11 cellular contexts compared by ENCODE assay signal in genomic region chr3:69282191-69282590, GRCh38.
DNase-seq lines count a peak whose midpoint lies in the region; ATAC-seq, FAIRE-seq and TF ChIP-seq lines count a peak whose summit lies in the region.
"Had no signal": no experiment of that assay in that cellular context is flagged by ENCODE, and none has a peak within 500 bp of the region (broad histone marks: within the 10 kb centered on the region; RNA-seq: fewer than 3 reads in every experiment).

No MANE protein-coding gene starts in this region.

- no peak overlapping the region for H3K4me3 Mint-ChIP-seq in CD8-positive, alpha-beta T cell
- peak overlapping the region; percentile 7 for H3K4me3 Mint-ChIP-seq in activated naive CD8-positive, alpha-beta T cell treated with anti-CD3 and anti-CD28 coated beads, Interleukin-2, amount 50 U/mL, for 24 hours

- no peak overlapping the region for H3K9ac ChIP-seq in kidney (ENCODE audit: low read length in 2 of 2)

- no peak for TF ChIP-seq CTCF in CD8-positive, alpha-beta T cell (IDR thresholded peaks at IDR 0.05)
- no peak for TF ChIP-seq CTCF in kidney (IDR thresholded peaks at IDR 0.05; ENCODE audit: borderline replicate concordance, extremely low read depth, insufficient read depth)

- intact Hi-C loops in CD8-positive, alpha-beta T cell (cut with DNase I, micrococcal nuclease), result no loop called here
- intact Hi-C loops in kidney (cut with DNase I), result no loop called here

- FAIRE-seq in kidney (lab: Jason Lieb, UNC), result no peak

- H3K4me3 ChIP-seq in CD8-positive, alpha-beta T cell (ENCODE audit: low read depth, low read length), result no peak overlapping the region
- no peak overlapping the region for H3K4me3 ChIP-seq in kidney (ENCODE audit: low read length in 2 of 2)

- H3K9me3 ChIP-seq in CD8-positive, alpha-beta T cell (ENCODE audit: low read length), result no peaks in the 10 kb centered on the region
- H3K9me3 ChIP-seq in kidney (ENCODE audit: control insufficient read depth in 1 of 2, low read length in 2 of 2), result no peaks in the 10 kb centered on the region

- H3K4me1 ChIP-seq in CD8-positive, alpha-beta T cell (ENCODE audit: insufficient read depth, low read length), result no peaks in the 10 kb centered on the region
- no peaks in the 10 kb centered on the region for H3K4me1 ChIP-seq in kidney (ENCODE audit: control insufficient read depth in 1 of 2, insufficient read depth in 1 of 2, low read depth in 1 of 2, low read length in 2 of 2)

- DNase-seq in CD8-positive, alpha-beta T cell, result peak in 6 of 7 experiments; percentile 17 to 58 (median 36)
- DNase-seq in T-helper 2 cell (peak in 3 of 5 experiments; percentile 49 to 87 (median 55)), midbrain (lab: John Stamatoyannopoulos, UW) (no peak), kidney (no peak)
- peak; percentile 64 for DNase-seq in activated naive CD8-positive, alpha-beta T cell treated with anti-CD3 and anti-CD28 coated beads, Interleukin-2, amount 50 U/mL, for 24 hours
- peak; percentile 62 to 76 (median 67) for DNase-seq in stimulated activated CD4-positive, alpha-beta T cell treated with anti-CD3 and anti-CD28 coated beads, Interleukin-12 subunit alpha, Interleukin-12 subunit beta, amount 100 ng/mL, for 48 hours (ENCODE audit: low read depth in 2 of 3, low spot score in 1 of 3)
- DNase-seq: cortex of kidney, NCI-H1930 had no signal

- H3K27ac ChIP-seq in CD8-positive, alpha-beta T cell (ENCODE audit: low read depth, low read length), result no peak overlapping the region
- H3K27ac ChIP-seq in kidney (ENCODE audit: low read depth in 2 of 2, low read length in 2 of 2), result no peak overlapping the region
- H3K27ac ChIP-seq: C4-2B had no signal

- H3K36me3 ChIP-seq in CD8-positive, alpha-beta T cell (ENCODE audit: insufficient read depth, low read length), result no peaks in the 10 kb centered on the region
- peaks cover 2 to 11% of the 10 kb centered on the region in 2 donors for H3K36me3 ChIP-seq in kidney (ENCODE audit: control insufficient read depth in 1 of 2, insufficient read depth in 2 of 2, low read length in 2 of 2)

- POLR2A ChIA-PET in CD8-positive, alpha-beta T cell (lab: Charles Lee), result no interaction called here

- H3K27me3 ChIP-seq in CD8-positive, alpha-beta T cell (ENCODE audit: insufficient read depth, low read length), result no peaks in the 10 kb centered on the region

- peak overlapping the region; percentile 7 for H3K27ac Mint-ChIP-seq in CD8-positive, alpha-beta T cell
- peak overlapping the region; percentile 61 for H3K27ac Mint-ChIP-seq in activated naive CD8-positive, alpha-beta T cell treated with anti-CD3 and anti-CD28 coated beads, Interleukin-2, amount 50 U/mL, for 24 hours

- ATAC-seq in CD8-positive, alpha-beta T cell, result peak; percentile 88
- ATAC-seq in activated naive CD8-positive, alpha-beta T cell treated with anti-CD3 and anti-CD28 coated beads, Interleukin-2, amount 50 U/mL, for 24 hours, result peak; percentile 100
- ATAC-seq in GM19324 (IDR thresholded peaks at IDR 0.05; ENCODE audit: low FRiP score, unreplicated experiment) (no peak), esophagus mucosa (no peak)

- no peaks in the 10 kb centered on the region for H3K27me3 Mint-ChIP-seq in CD8-positive, alpha-beta T cell (ENCODE audit: low read depth)
- no peaks in the 10 kb centered on the region for H3K27me3 Mint-ChIP-seq in activated naive CD8-positive, alpha-beta T cell treated with anti-CD3 and anti-CD28 coated beads, Interleukin-2, amount 50 U/mL, for 24 hours

- peaks cover 7% of the 10 kb centered on the region for H3K4me1 Mint-ChIP-seq in CD8-positive, alpha-beta T cell (ENCODE audit: low read depth)
- H3K4me1 Mint-ChIP-seq in activated naive CD8-positive, alpha-beta T cell treated with anti-CD3 and anti-CD28 coated beads, Interleukin-2, amount 50 U/mL, for 24 hours, result peaks cover 31% of the 10 kb centered on the region

- no peaks in the 10 kb centered on the region for H3K9me3 Mint-ChIP-seq in CD8-positive, alpha-beta T cell
- H3K9me3 Mint-ChIP-seq in activated naive CD8-positive, alpha-beta T cell treated with anti-CD3 and anti-CD28 coated beads, Interleukin-2, amount 50 U/mL, for 24 hours, result no peaks in the 10 kb centered on the region

- H3K36me3 Mint-ChIP-seq in CD8-positive, alpha-beta T cell, result no peaks in the 10 kb centered on the region
- H3K36me3 Mint-ChIP-seq in activated naive CD8-positive, alpha-beta T cell treated with anti-CD3 and anti-CD28 coated beads, Interleukin-2, amount 50 U/mL, for 24 hours (ENCODE audit: low read depth), result no peaks in the 10 kb centered on the region

- CTCF ChIA-PET in CD8-positive, alpha-beta T cell (lab: Charles Lee), result interaction anchor here (0.8 to 2.0 kb wide), 2 partner anchors 24 to 121 kb away, joined by 6 to 8 read pairs; no protein-coding TSS in a partner anchor

Comparison
In these comparisons a context has a peak if more than half of its experiments do, and no peak if none do; other contexts are left out.
1. ATAC-seq: peak in CD8-positive, alpha-beta T cell (single experiment) and activated naive CD8-positive, alpha-beta T cell treated with anti-CD3 and anti-CD28 coated beads, Interleukin-2, amount 50 U/mL, for 24 hours (single experiment); none in GM19324 (single experiment) and esophagus mucosa (single experiment).
2. DNase-seq: peak in CD8-positive, alpha-beta T cell (6 of 7), T-helper 2 cell (3 of 5), activated naive CD8-positive, alpha-beta T cell treated with anti-CD3 and anti-CD28 coated beads, Interleukin-2, amount 50 U/mL, for 24 hours (single experiment) and stimulated activated CD4-positive, alpha-beta T cell treated with anti-CD3 and anti-CD28 coated beads, Interleukin-12 subunit alpha, Interleukin-12 subunit beta, amount 100 ng/mL, for 48 hours (3 of 3); none in midbrain (single experiment) and kidney (single experiment).